In genomic region chr15:96234109-96234892, GRCh38 we compare ENCODE assay signal across 1 cellular context.
TF ChIP-seq lines count a peak whose summit lies in the region.

No MANE protein-coding gene starts in this region.

TF ChIP-seq in GM12878, 131 proteins besides CTCF, POLR2A, EP300 and RAD21 (continued from another document):
- TF ChIP-seq MAX (IDR thresholded peaks at IDR 0.05; ENCODE audit: low read depth, low read length) (no peak), ZNF384 (IDR thresholded peaks at IDR 0.05; ENCODE audit: borderline replicate concordance, low read depth, low read length) (peak; percentile 68; the same call in 1 of the 2 replicates), ZBTB33 (IDR thresholded peaks at IDR 0.05) (no peak), MEF2B (IDR thresholded peaks at IDR 0.05; ENCODE audit: partially characterized antibody, poor library complexity, severe bottlenecking) (peak; percentile 46), EZH2 (IDR thresholded peaks at IDR 0.05; ENCODE audit: borderline replicate concordance, control insufficient read depth, low read depth, low read length) (no peak), KLF5 (IDR thresholded peaks at IDR 0.05; ENCODE audit: partially characterized antibody) (no peak), MTA2 (IDR thresholded peaks at IDR 0.05; ENCODE audit: low read depth) (peak; percentile 92), ZNF24 (IDR thresholded peaks at IDR 0.05) (peak; percentile 63; the same call in 1 of the 2 replicates), NFIC (IDR thresholded peaks at IDR 0.05; ENCODE audit: low read depth, low read length) (peak; percentile 95), CBFB (IDR thresholded peaks at IDR 0.05; ENCODE audit: low read depth) (peak; percentile 77; the same call in 1 of the 2 replicates), ATF3 (IDR thresholded peaks at IDR 0.05; ENCODE audit: borderline replicate concordance, extremely low read depth, low read depth, low read length) (no peak), TCF7 (IDR thresholded peaks at IDR 0.05; ENCODE audit: borderline replicate concordance) (0 out of 2 replicates have a peak, but pooled peaks have one; percentile 23)
